17 cellular contexts compared by ENCODE assay signal in the genomic region with DNA sequence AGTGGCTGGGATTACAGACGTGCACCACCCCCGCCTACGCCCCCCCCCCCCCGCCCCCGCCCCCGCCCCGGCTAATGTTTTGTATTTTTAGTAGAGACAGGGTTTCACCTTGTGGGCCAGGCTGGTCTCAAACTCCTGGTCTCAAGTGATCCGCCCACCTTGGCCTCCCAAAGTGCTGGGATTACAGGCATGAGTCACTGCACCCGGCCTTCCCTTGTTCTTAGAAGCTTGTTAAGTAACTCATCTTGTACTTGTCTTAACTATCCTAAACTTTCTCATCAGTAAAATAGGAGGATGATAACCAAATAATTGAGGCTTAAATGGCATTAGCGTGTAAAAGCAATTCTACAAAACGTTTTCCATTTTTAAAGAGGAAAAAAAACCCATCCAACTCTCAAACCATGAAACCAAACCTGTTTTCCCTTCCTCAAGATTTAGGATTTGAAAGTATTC. TPM values are rescaled to one million over a fixed set of nuclear protein-coding genes. Genes with fewer than 3 reads are reported as not detected.
A peak's percentile ranks its signal among the peaks of the same experiment; 100 is the strongest.
DNase-seq lines count a peak whose midpoint lies in the region; ATAC-seq, FAIRE-seq and TF ChIP-seq lines count a peak whose summit lies in the region.
"Had no signal": no experiment of that assay in that cellular context is flagged by ENCODE, and none has a peak within 500 bp of the region (broad histone marks: within the 10 kb centered on the region; RNA-seq: fewer than 3 reads in every experiment).

No MANE protein-coding gene starts in this region.

- POLR2A ChIA-PET in HepG2 (lab: Yijun Ruan, JAX) (no interaction called here), RWPE1 (lab: Yijun Ruan, JAX; ENCODE audit: low non-redundant PET) (no interaction called here)
- POLR2A ChIA-PET in CD8-positive, alpha-beta T cell (lab: Charles Lee): no interaction called here

- in situ Hi-C loops in HepG2 (cut with HindIII; ENCODE audit: extremely low pct_ligation_motif_present, low pct_unique_long_range_greater_than_20kb): no loop called here

- CTCF ChIA-PET in HepG2 (lab: Yijun Ruan, JAX; ENCODE audit: low intra/inter-chr PET ratio, low total read pairs) (no interaction called here), RWPE1 (lab: Yijun Ruan, JAX) (interaction anchor here (0.6 kb wide), 1 partner anchor 351 kb away, joined by 3 read pairs; no protein-coding TSS in a partner anchor)
- CTCF ChIA-PET in CD8-positive, alpha-beta T cell (lab: Charles Lee): no interaction called here

- no peaks in the 10 kb centered on the region for H3K27me3 Mint-ChIP-seq in activated T-cell treated with anti-CD3 and anti-CD28 coated beads, Interleukin-2, amount 50 U/mL, for 4 hours (ENCODE audit: low read depth)
- no peaks in the 10 kb centered on the region for H3K27me3 Mint-ChIP-seq in CD8-positive, alpha-beta T cell (ENCODE audit: low read depth)

- no peak overlapping the region for H3K27ac Mint-ChIP-seq in CD8-positive, alpha-beta T cell

- H3K9me3 Mint-ChIP-seq in activated T-cell treated with anti-CD3 and anti-CD28 coated beads, Interleukin-2, amount 50 U/mL, for 4 hours: peaks cover 4% of the 10 kb centered on the region
- peaks cover 10% of the 10 kb centered on the region for H3K9me3 Mint-ChIP-seq in CD8-positive, alpha-beta T cell

- H3K27ac ChIP-seq in HepG2 (ENCODE audit: extremely low read length, insufficient read depth, low read length) (no peak overlapping the region), right lobe of liver (no peak overlapping the region), RWPE1 (peak overlapping the region; percentile 59)
- H3K27ac ChIP-seq in CD8-positive, alpha-beta T cell (ENCODE audit: low read depth, low read length): no peak overlapping the region
- H3K27ac ChIP-seq: gastrocnemius medialis, HL-60 had no signal

- no peak overlapping the region for H3K4me3 Mint-ChIP-seq in activated T-cell treated with anti-CD3 and anti-CD28 coated beads, Interleukin-2, amount 50 U/mL, for 4 hours
- H3K4me3 Mint-ChIP-seq in CD8-positive, alpha-beta T cell: no peak overlapping the region

- ATAC-seq in HepG2 (no peak), right lobe of liver (no peak), GM21528 (IDR thresholded peaks at IDR 0.05; ENCODE audit: low FRiP score, unreplicated experiment) (no peak)
- ATAC-seq in activated T-cell treated with anti-CD3 and anti-CD28 coated beads, Interleukin-2, amount 50 U/mL, for 4 hours: no peak
- ATAC-seq in CD8-positive, alpha-beta T cell: no peak
- ATAC-seq: gastrocnemius medialis had no signal

- DNase-seq in HepG2 (ENCODE audit: low spot score) (no peak), right lobe of liver (no peak), RWPE1 (ENCODE audit: low spot score) (no peak), fibroblast of peridontal ligament (ENCODE audit: extremely low read depth) (peak; percentile 25), posterior vena cava (ENCODE audit: low spot score) (no peak)
- DNase-seq in activated T-cell treated with anti-CD3 and anti-CD28 coated beads, Interleukin-2, amount 50 U/mL, for 4 hours: no peak
- DNase-seq in CD8-positive, alpha-beta T cell: no peak
- DNase-seq: activated CD4-positive, alpha-beta T cell treated with anti-CD3 and anti-CD28 coated beads for 4 hours; activated effector memory CD4-positive, alpha-beta T cell treated with anti-CD3 and anti-CD28 coated beads, Interleukin-2, amount 50 U/mL, for 16 hours; kidney glomerular epithelial cell; NCI-H1417; stimulated activated CD4-positive, alpha-beta T cell treated with anti-CD3 and anti-CD28 coated beads, Interleukin-15, amount 100 ng/mL, for 24 hours; stimulated activated CD8-positive, alpha-beta memory T cell treated with anti-CD3 and anti-CD28 coated beads, Interleukin-4, amount 100 ng/mL, for 48 hours had no signal

- TF ChIP-seq POLR2A in HepG2 (IDR thresholded peaks at IDR 0.05; ENCODE audit: insufficient read depth in 1 of 2, low read depth in 2 of 2, low read length in 2 of 2): no peak
- TF ChIP-seq POLR2A in right lobe of liver (IDR thresholded peaks at IDR 0.05): no peak

- peaks cover 80% of the 10 kb centered on the region for H3K79me2 ChIP-seq in HepG2 (ENCODE audit: insufficient read depth, low read length)

- no peak for TF ChIP-seq CTCF in HepG2 (CRISPR knock-in tag; IDR thresholded peaks at IDR 0.05)
- TF ChIP-seq CTCF in right lobe of liver (IDR thresholded peaks at IDR 0.05): no peak
- no peak for TF ChIP-seq CTCF in RWPE1 (conservative IDR thresholded peaks at IDR 0.05; ENCODE audit: low read depth)
- TF ChIP-seq CTCF in CD8-positive, alpha-beta T cell (IDR thresholded peaks at IDR 0.05): no peak

- H3K9me3 ChIP-seq in HepG2 (ENCODE audit: low read length) (peaks cover 15% of the 10 kb centered on the region), right lobe of liver (no peaks in the 10 kb centered on the region)
- H3K9me3 ChIP-seq in CD8-positive, alpha-beta T cell (ENCODE audit: low read length): no peaks in the 10 kb centered on the region

- H3K27me3 ChIP-seq in HepG2 (ENCODE audit: control insufficient read depth in 1 of 2, insufficient read depth in 2 of 2, low read length in 2 of 2) (no peaks in the 10 kb centered on the region; a peak in 1 of 5 replicates), right lobe of liver (no peaks in the 10 kb centered on the region)
- H3K27me3 ChIP-seq in CD8-positive, alpha-beta T cell (ENCODE audit: insufficient read depth, low read length): no peaks in the 10 kb centered on the region
- H3K27me3 ChIP-seq: gastrocnemius medialis had no signal

- H4K20me1 ChIP-seq in HepG2 (ENCODE audit: insufficient read depth, low read length): peaks cover 4% of the 10 kb centered on the region

- H3K4me3 ChIP-seq in HepG2 (replicated peaks in 1 of 3; ENCODE audit: insufficient read depth in 1 of 3, low read depth in 2 of 3, low read length in 3 of 3): no peak overlapping the region
- no peak overlapping the region for H3K4me3 ChIP-seq in right lobe of liver
- no peak overlapping the region for H3K4me3 ChIP-seq in CD8-positive, alpha-beta T cell (ENCODE audit: low read depth, low read length)
- H3K4me3 ChIP-seq: gastrocnemius medialis had no signal

- no TSS peak for BruUV-seq in HepG2 (replicated peaks; lab: Mats Ljungman, UMichigan)

- FAIRE-seq in HepG2 (lab: Jason Lieb, UNC): no peak
- FAIRE-seq: urothelium cell line had no signal

- no peak overlapping the region for H3K4me2 ChIP-seq in HepG2 (ENCODE audit: low read depth, low read length)

- peaks cover 3% of the 10 kb centered on the region for H3K36me3 Mint-ChIP-seq in activated T-cell treated with anti-CD3 and anti-CD28 coated beads, Interleukin-2, amount 50 U/mL, for 4 hours (ENCODE audit: insufficient read depth)
- H3K36me3 Mint-ChIP-seq in CD8-positive, alpha-beta T cell: peaks cover 5% of the 10 kb centered on the region

- TF ChIP-seq RAD21 in HepG2 (CRISPR knock-in tag; IDR thresholded peaks at IDR 0.05): no peak

- TF ChIP-seq EP300 in HepG2 (IDR thresholded peaks at IDR 0.05; ENCODE audit: low read depth in 2 of 2, low read length in 2 of 2): no peak
- TF ChIP-seq EP300 in HepG2 (CRISPR knock-in tag; IDR thresholded peaks at IDR 0.05; ENCODE audit: borderline replicate concordance): no peak

- H3K4me1 ChIP-seq in HepG2 (ENCODE audit: insufficient read depth, low read length) (peaks cover 34% of the 10 kb centered on the region), right lobe of liver (peaks cover 0 to 3% (median 0%) of the 10 kb centered on the region in 4 donors)
- H3K4me1 ChIP-seq in CD8-positive, alpha-beta T cell (ENCODE audit: insufficient read depth, low read length): peaks cover 39% of the 10 kb centered on the region

- H2AFZ ChIP-seq in HepG2 (ENCODE audit: low read length): no peak overlapping the region

- 80% methylated on average over 11 of the region's 11 CpGs for WGBS in HepG2 (ENCODE audit: low lambda C conversion rate)
- 62% methylated on average over 8 of the region's 11 CpGs for WGBS in right lobe of liver (ENCODE audit: insufficient coverage, low coverage, low lambda C conversion rate, missing lambda C conversion rate)

- no peak overlapping the region for H3K9ac ChIP-seq in HepG2 (ENCODE audit: insufficient read depth, low read depth, low read length)

- H3K4me1 Mint-ChIP-seq in activated T-cell treated with anti-CD3 and anti-CD28 coated beads, Interleukin-2, amount 50 U/mL, for 4 hours (ENCODE audit: low read depth): peaks cover 64% of the 10 kb centered on the region
- peaks cover 72% of the 10 kb centered on the region for H3K4me1 Mint-ChIP-seq in CD8-positive, alpha-beta T cell (ENCODE audit: low read depth)

- H3K36me3 ChIP-seq in HepG2 (replicated peaks in 1 of 2; ENCODE audit: control insufficient read depth in 1 of 2, insufficient read depth in 2 of 2, low read length in 2 of 2) (no peaks in the 10 kb centered on the region), right lobe of liver (no peaks in the 10 kb centered on the region)
- H3K36me3 ChIP-seq in CD8-positive, alpha-beta T cell (ENCODE audit: insufficient read depth, low read length): no peaks in the 10 kb centered on the region
- H3K36me3 ChIP-seq: gastrocnemius medialis had no signal

- intact Hi-C loops in HepG2 (cut with micrococcal nuclease; ENCODE audit: unreplicated experiment): no loop called here
- intact Hi-C loops in right lobe of liver (cut with DNase I): no loop called here
- intact Hi-C loops in CD8-positive, alpha-beta T cell (cut with DNase I, micrococcal nuclease): no loop called here
- intact Hi-C loops in posterior vena cava (cut with DNase I): no loop called here

RNA-seq across cellular contexts. Expression of a gene that starts 4.2 kb away (rescaled TPM):
- total RNA-seq in HepG2 (2016; rRNA removed; fragmentation: Illumina TruSeq; extraction: Trizol) (52.8 and 105 TPM in 2 replicates), right lobe of liver (10 to 100 TPM in 5 of 6 experiments, 1 to 10 TPM in 1; 5.0 to 16.1 (median 13.1) TPM), posterior vena cava (10 to 100 TPM; 38.7 to 38.8 TPM)
- total RNA-seq in HepG2 (2016; cell fraction: cytosol; rRNA removed; fragmentation: Illumina TruSeq; extraction: Trizol; ENCODE audit: low read depth): 1,210 and 1,368 TPM in 2 replicates
- total RNA-seq in HepG2 (2016; cell fraction: insoluble cytoplasmic fraction; rRNA removed; fragmentation: Illumina TruSeq; extraction: Trizol): 56.4 and 106 TPM in 2 replicates
- 414 and 455 TPM in 2 replicates for total RNA-seq in HepG2 (2016; cell fraction: membrane; rRNA removed; fragmentation: Illumina TruSeq; extraction: Trizol)
- 38.9 and 41.7 TPM in 2 replicates for total RNA-seq in HepG2 (2016; cell fraction: nucleus; rRNA removed; fragmentation: Illumina TruSeq; extraction: Trizol)
- polyA plus RNA-seq in HepG2 (2011; rRNA removed): 22.8 and 23.6 TPM in 2 replicates
- 14.1 and 17.2 TPM in 2 replicates for polyA plus RNA-seq in HepG2 (2011; cell fraction: cytosol; rRNA removed)
- 16.4 and 18.2 TPM in 2 replicates for polyA plus RNA-seq in HepG2 (2011; cell fraction: nucleus; rRNA removed)
- polyA plus RNA-seq in HepG2 (2012): 14.2 and 14.9 TPM in 2 replicates
- polyA plus RNA-seq in HepG2 (2016; cell fraction: cytosol; fragmentation: Illumina TruSeq; extraction: Trizol; ENCODE audit: low read depth): 3.8 and 5.1 TPM in 2 replicates
- 16.2 and 19.7 TPM in 2 replicates for polyA plus RNA-seq in HepG2 (2016; cell fraction: insoluble cytoplasmic fraction; fragmentation: Illumina TruSeq; extraction: Trizol; ENCODE audit: low read depth)
- polyA plus RNA-seq in HepG2 (2016; cell fraction: membrane; fragmentation: Illumina TruSeq; extraction: Trizol; ENCODE audit: low read depth): 9.3 and 9.9 TPM in 2 replicates
- polyA plus RNA-seq in HepG2 (2016; cell fraction: nucleus; fragmentation: Illumina TruSeq; extraction: Trizol; ENCODE audit: insufficient read depth, low read depth): 16.1 and 21.7 TPM in 2 replicates
- 28.9 and 29.6 TPM in 2 replicates for polyA minus RNA-seq in HepG2 (2011; rRNA and poly(A)+ RNA removed; ENCODE audit: low replicate concordance)
- polyA minus RNA-seq in HepG2 (2011; cell fraction: cytosol; rRNA and poly(A)+ RNA removed): 59.2 and 78.5 TPM in 2 replicates
- 26.9 and 40.7 TPM in 2 replicates for polyA minus RNA-seq in HepG2 (2011; cell fraction: nucleus; rRNA and poly(A)+ RNA removed)
- 10 to 100 TPM; 19.1 to 22.3 (median 21.4) TPM for total RNA-seq in activated T-cell treated with anti-CD3 and anti-CD28 coated beads, Interleukin-2, amount 50 U/mL, for 4 hours
- 10 to 100 TPM; 35.9 to 36.3 TPM for total RNA-seq in CD8-positive, alpha-beta T cell
